In the genomic region with DNA sequence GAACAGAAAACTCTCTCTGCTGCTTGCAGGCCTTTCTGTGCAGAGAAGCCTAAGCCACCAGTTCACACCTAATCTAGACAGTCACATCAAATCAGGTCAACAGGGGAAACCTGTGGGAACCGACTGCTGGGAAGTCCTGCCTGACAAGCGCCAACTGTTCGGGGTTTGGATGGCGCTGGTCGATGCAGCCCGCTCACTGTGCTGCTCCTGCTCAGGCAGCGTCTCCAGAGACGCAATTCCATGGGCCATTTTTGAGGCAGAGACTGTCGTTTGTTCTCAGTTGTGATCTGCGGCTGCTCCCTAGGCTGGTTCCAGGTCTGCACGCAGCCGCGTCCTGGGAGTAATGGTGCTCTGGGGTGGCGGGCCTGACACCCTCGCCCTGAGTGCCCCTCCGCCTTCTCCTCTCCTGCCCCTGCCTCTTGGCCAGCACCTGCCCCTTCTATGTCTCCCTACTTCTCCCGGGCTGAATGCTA, we compare ENCODE assay signal across 18 cellular contexts. TPM values are rescaled to one million over a fixed set of nuclear protein-coding genes. Genes with fewer than 3 reads are reported as not detected.
A peak's percentile ranks its signal among the peaks of the same experiment; 100 is the strongest.
DNase-seq lines count a peak whose midpoint lies in the region; ATAC-seq and TF ChIP-seq lines count a peak whose summit lies in the region.
"Had no signal": no experiment of that assay in that cellular context is flagged by ENCODE, and none has a peak within 500 bp of the region (broad histone marks: within the 10 kb centered on the region; RNA-seq: fewer than 3 reads in every experiment).

No MANE protein-coding gene starts in this region.

- H3K36me3 ChIP-seq in BE2C = no peaks in the 10 kb centered on the region

- H3K9me3 Mint-ChIP-seq in brain = peaks cover 0 to 7% (median 3%) of the 10 kb centered on the region in 5 experiments
- H3K9me3 Mint-ChIP-seq in glutamatergic neuron (ENCODE audit: unreplicated experiment) = peaks cover 7% of the 10 kb centered on the region
- peaks cover 5% of the 10 kb centered on the region for H3K9me3 Mint-ChIP-seq in progenitor cell of endocrine pancreas (ENCODE audit: low read depth)
- H3K9me3 Mint-ChIP-seq in naive thymus-derived CD8-positive, alpha-beta T cell = peaks cover 0 to 14% (median 6%) of the 10 kb centered on the region in 9 donors

- in situ Hi-C loops in G401 (cut with HindIII; ENCODE audit: low sequenced_read_pairs) = no loop called here

- H3K27me3 ChIP-seq in BE2C = no peaks in the 10 kb centered on the region

- H3K4me1 Mint-ChIP-seq in brain = peaks cover 23% of the 10 kb centered on the region
- peaks cover 13% of the 10 kb centered on the region for H3K4me1 Mint-ChIP-seq in glutamatergic neuron (ENCODE audit: low read depth, unreplicated experiment)
- H3K4me1 Mint-ChIP-seq in progenitor cell of endocrine pancreas (ENCODE audit: low read depth) = peaks cover 18% of the 10 kb centered on the region
- peaks cover 2 to 9% (median 4%) of the 10 kb centered on the region in 4 donors for H3K4me1 Mint-ChIP-seq in naive thymus-derived CD8-positive, alpha-beta T cell

- TF ChIP-seq CTCF in brain (conservative IDR thresholded peaks at IDR 0.05) = no peak
- no peak for TF ChIP-seq CTCF in glutamatergic neuron (IDR thresholded peaks at IDR 0.05; ENCODE audit: partially characterized antibody, unreplicated experiment)
- TF ChIP-seq CTCF in progenitor cell of endocrine pancreas (IDR thresholded peaks at IDR 0.05; ENCODE audit: unreplicated experiment) = no peak
- no peak for TF ChIP-seq CTCF in BE2C (IDR thresholded peaks at IDR 0.05; ENCODE audit: low read depth, low read length)

- H3K4me3 Mint-ChIP-seq in brain = peak overlapping the region in 2 of 5 experiments; percentile 35 to 40
- H3K4me3 Mint-ChIP-seq in glutamatergic neuron (ENCODE audit: unreplicated experiment) = no peak overlapping the region
- H3K4me3 Mint-ChIP-seq in progenitor cell of endocrine pancreas (ENCODE audit: low read depth) = no peak overlapping the region
- no peak overlapping the region for H3K4me3 Mint-ChIP-seq in naive thymus-derived CD8-positive, alpha-beta T cell
- H3K4me3 Mint-ChIP-seq: CD4-positive, CD25-positive, alpha-beta regulatory T cell had no signal

- H3K9me3 ChIP-seq in BE2C = peaks cover 4% of the 10 kb centered on the region

- peak overlapping the region in 3 of 5 experiments; percentile 10 to 92 (median 62) for H3K27ac Mint-ChIP-seq in brain
- H3K27ac Mint-ChIP-seq in glutamatergic neuron (ENCODE audit: unreplicated experiment) = peak overlapping the region; percentile 21
- peak overlapping the region; percentile 20 for H3K27ac Mint-ChIP-seq in progenitor cell of endocrine pancreas
- H3K27ac Mint-ChIP-seq in naive thymus-derived CD8-positive, alpha-beta T cell = peak overlapping the region in 1 of 10 donors; percentile 1
- H3K27ac Mint-ChIP-seq: CD4-positive, CD25-positive, alpha-beta regulatory T cell had no signal

- H3K27me3 Mint-ChIP-seq in brain (no peaks in the 10 kb centered on the region), glutamatergic neuron (ENCODE audit: unreplicated experiment) (no peaks in the 10 kb centered on the region), progenitor cell of endocrine pancreas (no peaks in the 10 kb centered on the region)
- peaks cover 4 to 36% (median 18%) of the 10 kb centered on the region in 5 donors for H3K27me3 Mint-ChIP-seq in naive thymus-derived CD8-positive, alpha-beta T cell

- POLR2A ChIA-PET in naive thymus-derived CD8-positive, alpha-beta T cell (lab: Charles Lee) = no interaction called here

- no peak for ATAC-seq in naive thymus-derived CD8-positive, alpha-beta T cell
- ATAC-seq: HCT116 had no signal

- no peaks in the 10 kb centered on the region for H3K4me1 ChIP-seq in BE2C

- no peak overlapping the region for H3K4me3 ChIP-seq in BE2C (ENCODE audit: low read depth, low read length)

- H3K36me3 Mint-ChIP-seq in brain (no peaks in the 10 kb centered on the region), glutamatergic neuron (ENCODE audit: unreplicated experiment) (peaks cover 5% of the 10 kb centered on the region), progenitor cell of endocrine pancreas (ENCODE audit: insufficient read depth) (peaks cover 2% of the 10 kb centered on the region)
- peaks cover 0 to 5% (median 0%) of the 10 kb centered on the region in 3 donors for H3K36me3 Mint-ChIP-seq in naive thymus-derived CD8-positive, alpha-beta T cell
- H3K36me3 Mint-ChIP-seq: CD4-positive, CD25-positive, alpha-beta regulatory T cell had no signal

- DNase-seq in G401 (ENCODE audit: low spot score) (peak; percentile 91), glutamatergic neuron (no peak), progenitor cell of endocrine pancreas (ENCODE audit: low spot score, unreplicated experiment) (no peak), T-helper 1 cell (no peak), BE2C (no peak)
- DNase-seq in naive thymus-derived CD8-positive, alpha-beta T cell = no peak
- DNase-seq: ACHN; CD4-positive, CD25-positive, alpha-beta regulatory T cell; KBM-7; MV-4-11; NCI-H1930; NCI-H2171; NCI-H446; NK-92 treated with Interleukin-12 subunit alpha and Interleukin-12 subunit beta, amount 100 ng/mL, for 24 hours; SIG-M5 had no signal

RNA-seq across cellular contexts. Expression of a gene that starts 1.4 kb away (rescaled TPM):
- not detected in 2 replicates for total RNA-seq in G401 (2014; rRNA removed; shearing (Covaris generic))
- polyA plus RNA-seq in brain (ENCODE audit: insufficient read depth, low read depth, low replicate concordance) = 162 TPM
- total RNA-seq in glutamatergic neuron (ENCODE audit: unreplicated experiment) (6.3 TPM), progenitor cell of endocrine pancreas (12.5 and 13.5 TPM in 2 replicates)
- polyA plus RNA-seq in BE2C (2012; ENCODE audit: insufficient read depth, insufficient read length, low read depth) = 1.5 TPM
- total RNA-seq in naive thymus-derived CD8-positive, alpha-beta T cell = not detected
- polyA plus RNA-seq in naive thymus-derived CD8-positive, alpha-beta T cell = not detected
- total RNA-seq: CD4-positive, CD25-positive, alpha-beta regulatory T cell; OCI-LY7 had no signal
- polyA plus RNA-seq: CD4-positive, CD25-positive, alpha-beta regulatory T cell had no signal

RNA-seq across cellular contexts. Expression of a gene that starts 34.7 kb away (rescaled TPM):
- 0.20 TPM in 1 of 2 replicates, not detected in the other for total RNA-seq in G401 (2014; rRNA removed; shearing (Covaris generic))
- 2.0 TPM for polyA plus RNA-seq in brain (ENCODE audit: insufficient read depth, low read depth, low replicate concordance)
- not detected for total RNA-seq in glutamatergic neuron (ENCODE audit: unreplicated experiment)
- 6.4 and 8.7 TPM in 2 replicates for total RNA-seq in progenitor cell of endocrine pancreas
- not detected for polyA plus RNA-seq in BE2C (2012; ENCODE audit: insufficient read depth, insufficient read length, low read depth)
- not detected for total RNA-seq in naive thymus-derived CD8-positive, alpha-beta T cell
- not detected for polyA plus RNA-seq in naive thymus-derived CD8-positive, alpha-beta T cell
- total RNA-seq: CD4-positive, CD25-positive, alpha-beta regulatory T cell; OCI-LY7 had no signal
- polyA plus RNA-seq: CD4-positive, CD25-positive, alpha-beta regulatory T cell had no signal
